Comparison of ENCODE assay signal across 1 cellular context in genomic region chr21:14541840-14542495, GRCh38.
A peak's percentile ranks its signal among the peaks of the same experiment; 100 is the strongest.
TF ChIP-seq lines count a peak whose summit lies in the region.

No MANE protein-coding gene starts in this region.

TF ChIP-seq in K562, 482 proteins besides CTCF, POLR2A, EP300 and RAD21 (continued from another document and continues in another):
- TF ChIP-seq CEBPZ (IDR thresholded peaks at IDR 0.05; ENCODE audit: borderline replicate concordance, low read depth, low read length) (no peak), ZNF133 (CRISPR knock-in tag; IDR thresholded peaks at IDR 0.05) (no peak), CBX8 (IDR thresholded peaks at IDR 0.05; ENCODE audit: borderline replicate concordance, extremely low read depth, low read depth, low read length, poor library complexity, severe bottlenecking) (no peak), ZBTB2 (IDR thresholded peaks at IDR 0.05) (no peak), STAT5B (CRISPR knock-in tag; IDR thresholded peaks at IDR 0.05) (no peak), HDGF (IDR thresholded peaks at IDR 0.05) (no peak; the same call in 1 of the 2 replicates), TCF7 (IDR thresholded peaks at IDR 0.05; ENCODE audit: borderline replicate concordance) (no peak), MAZ (CRISPR knock-in tag; conservative IDR thresholded peaks at IDR 0.05 in 1 of 2, IDR thresholded peaks at IDR 0.05 in 1 of 2) (0 out of 4 replicates have a peak, but pooled peaks of 1 of the 2 experiments have one; percentile 25), HBP1 (CRISPR knock-in tag; IDR thresholded peaks at IDR 0.05) (no peak), HMG20B (CRISPR knock-in tag; IDR thresholded peaks at IDR 0.05) (no peak), ZNF511 (CRISPR knock-in tag; IDR thresholded peaks at IDR 0.05) (no peak), ESRRB (CRISPR knock-in tag; IDR thresholded peaks at IDR 0.05; ENCODE audit: borderline replicate concordance) (no peak), ZNF785 (CRISPR knock-in tag; IDR thresholded peaks at IDR 0.05) (no peak), RBBP5 (IDR thresholded peaks at IDR 0.05; ENCODE audit: borderline replicate concordance, insufficient read depth, low read length, poor library complexity, severe bottlenecking) (peak; percentile 17), ZNF586 (CRISPR knock-in tag; conservative IDR thresholded peaks at IDR 0.05) (no peak), TARDBP (IDR thresholded peaks at IDR 0.05) (no peak), NCOR1 (IDR thresholded peaks at IDR 0.05) (no peak), ZNF311 (CRISPR knock-in tag; IDR thresholded peaks at IDR 0.05) (no peak), THAP7 (CRISPR knock-in tag; IDR thresholded peaks at IDR 0.05) (no peak), TRIM25 (IDR thresholded peaks at IDR 0.05; ENCODE audit: borderline replicate concordance) (no peak), FOXM1 (IDR thresholded peaks at IDR 0.05; ENCODE audit: low read depth) (no peak), FOXM1 (CRISPR knock-in tag; IDR thresholded peaks at IDR 0.05; ENCODE audit: low read depth) (no peak), HMBOX1 (IDR thresholded peaks at IDR 0.05) (0 out of 2 replicates have a peak, but pooled peaks have one; percentile 33), RBM15 (IDR thresholded peaks at IDR 0.05; ENCODE audit: insufficient read depth, low read length) (no peak), MNT (conservative IDR thresholded peaks at IDR 0.05) (no peak), CHCHD3 (CRISPR knock-in tag; IDR thresholded peaks at IDR 0.05) (no peak), ZNF780A (CRISPR knock-in tag; IDR thresholded peaks at IDR 0.05) (no peak), KDM2B (CRISPR knock-in tag; IDR thresholded peaks at IDR 0.05) (no peak), BRF1 (IDR thresholded peaks at IDR 0.05; ENCODE audit: borderline replicate concordance, extremely low read depth, insufficient read length) (no peak), TEAD4 (IDR thresholded peaks at IDR 0.05; ENCODE audit: low read length) (no peak), TEAD4 (CRISPR knock-in tag; IDR thresholded peaks at IDR 0.05; ENCODE audit: borderline replicate concordance) (no peak), ELK3 (CRISPR knock-in tag; IDR thresholded peaks at IDR 0.05) (no peak), KAT2B (IDR thresholded peaks at IDR 0.05; ENCODE audit: low read depth, low read length) (no peak), E2F3 (CRISPR knock-in tag; IDR thresholded peaks at IDR 0.05) (no peak), PHF21A (IDR thresholded peaks at IDR 0.05; ENCODE audit: borderline replicate concordance, low read depth) (no peak), RBFOX2 (IDR thresholded peaks at IDR 0.05; ENCODE audit: low read depth, low read length) (0 out of 2 replicates have a peak, but pooled peaks have one; percentile 33), NUFIP1 (IDR thresholded peaks at IDR 0.05; ENCODE audit: partially characterized antibody) (no peak), ZNF23 (CRISPR knock-in tag; IDR thresholded peaks at IDR 0.05) (no peak), NR1H2 (CRISPR knock-in tag; IDR thresholded peaks at IDR 0.05) (no peak), LARP7 (IDR thresholded peaks at IDR 0.05) (0 out of 2 replicates have a peak, but pooled peaks have one; percentile 41), MTA1 (IDR thresholded peaks at IDR 0.05; ENCODE audit: borderline replicate concordance) (peak; percentile 34; the same call in 1 of the 2 replicates), MTA3 (IDR thresholded peaks at IDR 0.05; ENCODE audit: borderline replicate concordance) (no peak), MAFK (IDR thresholded peaks at IDR 0.05; ENCODE audit: low read length) (peak; percentile 38; the same call in 1 of the 2 replicates), HMGN3 (IDR thresholded peaks at IDR 0.05; ENCODE audit: borderline replicate concordance, extremely low read depth, insufficient read length, low read depth, low read length) (no peak), SUPT5H (IDR thresholded peaks at IDR 0.05) (no peak), CHD1 (IDR thresholded peaks at IDR 0.05; ENCODE audit: low read length) (peak; percentile 60), SETDB1 (IDR thresholded peaks at IDR 0.05; ENCODE audit: low read length) (no peak), TFAP4 (CRISPR knock-in tag; IDR thresholded peaks at IDR 0.05; ENCODE audit: borderline replicate concordance) (no peak), GABPB1 (CRISPR knock-in tag; IDR thresholded peaks at IDR 0.05) (no peak), JUNB (CRISPR knock-in tag; conservative IDR thresholded peaks at IDR 0.05) (no peak)
